9 cellular contexts compared by ENCODE assay signal in the genomic region with DNA sequence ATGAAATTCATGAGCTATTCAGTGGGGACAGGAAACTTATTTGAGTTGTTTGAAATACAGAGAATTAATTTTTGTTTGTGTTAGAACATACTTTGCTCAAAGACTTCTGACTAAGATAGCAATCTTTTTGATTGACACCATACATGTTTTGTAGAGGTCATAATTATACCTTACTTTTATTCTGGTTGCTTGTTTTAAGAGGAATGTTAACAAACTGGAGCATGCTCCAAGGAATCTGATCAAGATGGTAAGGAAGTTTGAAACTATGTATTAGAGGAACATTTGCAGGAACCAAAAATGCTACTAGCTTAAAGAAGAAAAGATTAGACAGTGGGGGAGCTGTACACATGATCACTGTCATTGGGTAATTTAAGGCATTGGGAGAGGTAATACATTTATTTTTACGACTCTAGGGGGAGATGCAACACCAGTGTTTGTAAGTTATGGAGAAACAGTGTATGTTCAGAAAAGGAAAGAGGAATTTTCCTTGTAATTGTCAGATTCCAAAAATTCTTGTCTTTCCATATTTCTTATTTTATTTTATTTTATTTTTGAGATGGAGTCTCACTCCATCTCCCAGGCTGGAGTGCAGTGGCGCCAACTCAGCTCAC. TPM values are rescaled to one million over a fixed set of nuclear protein-coding genes. Genes with fewer than 3 reads are reported as not detected.
A peak's percentile ranks its signal among the peaks of the same experiment; 100 is the strongest.
DNase-seq lines count a peak whose midpoint lies in the region; ATAC-seq, FAIRE-seq and TF ChIP-seq lines count a peak whose summit lies in the region.
"Had no signal": no experiment of that assay in that cellular context is flagged by ENCODE, and none has a peak within 500 bp of the region (broad histone marks: within the 10 kb centered on the region; RNA-seq: fewer than 3 reads in every experiment).

No MANE protein-coding gene starts in this region.

- no peak overlapping the region for H3K4ac ChIP-seq in IMR-90 (ENCODE audit: low read depth, low read length)

- H2AK5ac ChIP-seq in IMR-90 (ENCODE audit: low read depth, low read length) = no peak overlapping the region

- no peak overlapping the region for H2AFZ ChIP-seq in IMR-90 (replicated peaks; ENCODE audit: low read length, poor library complexity)
- H2AFZ ChIP-seq in astrocyte (ENCODE audit: low read depth, low read length) = no peak overlapping the region
- no peak overlapping the region for H2AFZ ChIP-seq in Karpas-422 (ENCODE audit: low read length)

- H3K36me3 ChIP-seq in IMR-90 (ENCODE audit: control insufficient read depth, insufficient read depth, low read length) = no peaks in the 10 kb centered on the region
- no peaks in the 10 kb centered on the region for H3K36me3 ChIP-seq in astrocyte (ENCODE audit: insufficient read depth, low read length)
- no peaks in the 10 kb centered on the region for H3K36me3 ChIP-seq in mucosa of descending colon (ENCODE audit: low read depth)
- H3K36me3 ChIP-seq in Karpas-422 (ENCODE audit: insufficient read depth, low read length) = no peaks in the 10 kb centered on the region

- peaks cover 4 to 24% of the 10 kb centered on the region in 2 experiments; a peak in 3 of 4 replicates for H3K79me1 ChIP-seq in IMR-90 (ENCODE audit: low read depth in 1 of 2, low read length in 2 of 2)

- H3K9ac ChIP-seq in IMR-90 (ENCODE audit: low read depth, low read length) (no peak overlapping the region), astrocyte (ENCODE audit: low read length) (no peak overlapping the region), Karpas-422 (ENCODE audit: low read length) (no peak overlapping the region)

- H2AK9ac ChIP-seq in IMR-90 (replicated peaks; ENCODE audit: low read depth, low read length, poor library complexity) = no peak overlapping the region

- H3K4me3 ChIP-seq in IMR-90 (ENCODE audit: insufficient read depth, low read depth, low read length) (no peak overlapping the region), astrocyte (ENCODE audit: insufficient read depth, low read depth, low read length) (no peak overlapping the region), mucosa of descending colon (no peak overlapping the region), Karpas-422 (ENCODE audit: low read length) (no peak overlapping the region)
- H3K4me3 ChIP-seq: lung had no signal

- H4K20me1 ChIP-seq in IMR-90 (ENCODE audit: insufficient read depth, low read length) (peaks cover 82% of the 10 kb centered on the region), astrocyte (ENCODE audit: insufficient read depth, low read length) (peaks cover 93% of the 10 kb centered on the region), Karpas-422 (ENCODE audit: insufficient read depth, low read depth, low read length) (no peaks in the 10 kb centered on the region; the same call in none of the 2 replicates)

- H3K4me1 ChIP-seq in IMR-90 (ENCODE audit: control insufficient read depth, insufficient read depth, low read length) (peaks cover 5% of the 10 kb centered on the region), astrocyte (ENCODE audit: insufficient read depth, low read length) (no peaks in the 10 kb centered on the region), mucosa of descending colon (ENCODE audit: low read depth) (peaks cover 7% of the 10 kb centered on the region), Karpas-422 (ENCODE audit: low read length) (peaks cover 61% of the 10 kb centered on the region)

- no peak overlapping the region for H4K91ac ChIP-seq in IMR-90 (ENCODE audit: insufficient read depth, low read depth, low read length)

- H2BK5ac ChIP-seq in IMR-90 (ENCODE audit: low read depth, low read length, poor library complexity, severe bottlenecking) = no peak overlapping the region

- H4K5ac ChIP-seq in IMR-90 (ENCODE audit: low read depth, low read length) = no peak overlapping the region

- in situ Hi-C loops in IMR-90 (cut with MboI; ENCODE audit: low sequenced_read_pairs) = loop anchor here (5.0 to 10.0 kb wide), 2 partner anchors 37 to 285 kb away; no protein-coding TSS in a partner anchor

- no peaks in the 10 kb centered on the region for H3K27me3 Mint-ChIP-seq in astrocyte (ENCODE audit: low read depth, unreplicated experiment)

- H3K36me3 Mint-ChIP-seq in astrocyte (ENCODE audit: low read depth, unreplicated experiment) = no peaks in the 10 kb centered on the region

- POLR2A ChIA-PET in IMR-90 (lab: Charles Lee; ENCODE audit: unreplicated experiment) = interaction anchor here (0.6 kb wide), 1 partner anchor 570 kb away, joined by 3 read pairs; no protein-coding TSS in a partner anchor

- peak; percentile 63 for TF ChIP-seq RAD21 in IMR-90 (IDR thresholded peaks at IDR 0.05; ENCODE audit: low read length)

- no peak overlapping the region for H2BK20ac ChIP-seq in IMR-90 (ENCODE audit: low read depth, low read length)

- H3K9me2 ChIP-seq in Karpas-422 (replicated peaks; ENCODE audit: insufficient read depth, low read length) = no peaks in the 10 kb centered on the region

- no peak overlapping the region for H2BK120ac ChIP-seq in IMR-90 (ENCODE audit: low read depth, low read length)

- no peak for TF ChIP-seq POLR2A in IMR-90 (IDR thresholded peaks at IDR 0.05; ENCODE audit: low read depth, low read length)

- no peak overlapping the region for H3K14ac ChIP-seq in IMR-90 (replicated peaks; ENCODE audit: low read depth, low read length)

- H3K18ac ChIP-seq in IMR-90 (ENCODE audit: low read depth, low read length) = no peak overlapping the region

- H3K4me1 Mint-ChIP-seq in astrocyte (ENCODE audit: low read depth, unreplicated experiment) = peaks cover 27% of the 10 kb centered on the region

- no peak overlapping the region for H4K8ac ChIP-seq in IMR-90 (ENCODE audit: low read depth in 2 of 2, low read length in 2 of 2)

- no peak overlapping the region for H3K4me3 Mint-ChIP-seq in astrocyte (ENCODE audit: unreplicated experiment)

- CTCF ChIA-PET in IMR-90 (lab: Yijun Ruan, JAX) = interaction anchor here (0.6 to 1.6 kb wide), 2 partner anchors 100 to 286 kb away, joined by 4 to 8 read pairs; no protein-coding TSS in a partner anchor

- H3K9me1 ChIP-seq in IMR-90 (ENCODE audit: insufficient read depth, low read length) = 0 out of 2 replicates have a peak, but pooled peaks cover 3% of the 10 kb centered on the region

- ATAC-seq in GM18861 (IDR thresholded peaks at IDR 0.05; ENCODE audit: unreplicated experiment) (peak; percentile 27), IMR-90 (ENCODE audit: low read depth) (peak; percentile 86), mucosa of descending colon (peak; percentile 22), HG03135 (IDR thresholded peaks at IDR 0.05; ENCODE audit: unreplicated experiment) (no peak)

- H3K9me3 ChIP-seq in IMR-90 (ENCODE audit: control insufficient read depth, insufficient read depth, low read length) = no peaks in the 10 kb centered on the region
- no peaks in the 10 kb centered on the region for H3K9me3 ChIP-seq in astrocyte (ENCODE audit: insufficient read depth, low read depth, low read length)
- no peaks in the 10 kb centered on the region for H3K9me3 ChIP-seq in mucosa of descending colon
- H3K9me3 ChIP-seq in Karpas-422 (ENCODE audit: low read length) = no peaks in the 10 kb centered on the region

- TF ChIP-seq CTCF in IMR-90 (conservative IDR thresholded peaks at IDR 0.05; ENCODE audit: low read depth, low read length) = peak; percentile 56
- TF ChIP-seq CTCF in astrocyte (IDR thresholded peaks at IDR 0.05; ENCODE audit: insufficient read depth, low read depth, low read length) = peak; percentile 16
- TF ChIP-seq CTCF in mucosa of descending colon (IDR thresholded peaks at IDR 0.05) = no peak

- intact Hi-C loops in IMR-90 (cut with micrococcal nuclease) = loop anchor here (2.0 to 10.0 kb wide), 5 partner anchors 33 to 405 kb away; no protein-coding TSS in a partner anchor
- intact Hi-C loops in mucosa of descending colon (cut with DNase I, micrococcal nuclease) = no loop called here

- no peak overlapping the region for H3K27ac Mint-ChIP-seq in astrocyte (ENCODE audit: unreplicated experiment)

- WGBS in IMR-90 (ENCODE audit: extremely low coverage in 2 of 2, insufficient read length in 1 of 2), 2 experiments = no CpG with 5 or more reads among the region's 2 CpGs

- BruUV-seq in IMR-90 (replicated peaks; lab: Mats Ljungman, UMichigan) = no TSS peak

- H3K79me2 ChIP-seq in astrocyte (ENCODE audit: insufficient read depth, low read length) (peaks cover 99% of the 10 kb centered on the region), Karpas-422 (ENCODE audit: low read length) (peaks cover 98% of the 10 kb centered on the region)

- no peak overlapping the region for H3K23ac ChIP-seq in IMR-90 (ENCODE audit: low read depth, low read length)

- H3K27me3 ChIP-seq in IMR-90 (ENCODE audit: control insufficient read depth, insufficient read depth, low read length) (no peaks in the 10 kb centered on the region), astrocyte (ENCODE audit: insufficient read depth, low read length) (no peaks in the 10 kb centered on the region), Karpas-422 (ENCODE audit: low read length) (no peaks in the 10 kb centered on the region)

- H3K9me3 Mint-ChIP-seq in astrocyte (ENCODE audit: unreplicated experiment) = no peaks in the 10 kb centered on the region

- H3K27ac ChIP-seq in IMR-90 (ENCODE audit: insufficient read depth, low read length) (no peak overlapping the region; the same call in 1 of the 2 replicates), astrocyte (ENCODE audit: low read depth, low read length) (no peak overlapping the region), Karpas-422 (ENCODE audit: low read length) (no peak overlapping the region)

- no peak overlapping the region for H3K56ac ChIP-seq in IMR-90 (ENCODE audit: extremely low read depth, insufficient read depth, low read length)

- peak; percentile 38 to 39 for DNase-seq in AML-193 (lab: John Stamatoyannopoulos, UW)
- DNase-seq in IMR-90 = peak; percentile 58
- DNase-seq in astrocyte (ENCODE audit: low read depth) = no peak
- no peak for DNase-seq in mucosa of descending colon
- no peak for DNase-seq in Karpas-422
- no peak for DNase-seq in LoVo (ENCODE audit: low spot score)

- no peak overlapping the region; the same call in 1 of the 2 replicates for H3K4me2 ChIP-seq in IMR-90 (ENCODE audit: low read depth, low read length)
- no peak overlapping the region for H3K4me2 ChIP-seq in astrocyte (ENCODE audit: low read length)
- no peak overlapping the region for H3K4me2 ChIP-seq in Karpas-422 (ENCODE audit: low read depth, low read length, poor library complexity, severe bottlenecking)

- dilution Hi-C loops in IMR-90 (cut with HindIII; ENCODE audit: low sequenced_read_pairs, unreplicated experiment) = no loop called here

- FAIRE-seq in astrocyte (lab: Jason Lieb, UNC) = no peak

- no peak overlapping the region for H2BK15ac ChIP-seq in IMR-90 (ENCODE audit: low read depth, low read length)

TF ChIP-seq in IMR-90, 13 proteins besides CTCF, POLR2A, EP300 and RAD21 (continues in another document):
- TF ChIP-seq SMC3 (IDR thresholded peaks at IDR 0.05; ENCODE audit: low read depth, low read length) (peak; percentile 40), CEBPB (IDR thresholded peaks at IDR 0.05; ENCODE audit: low read depth, low read length) (peak; percentile 53; the same call in 1 of the 2 replicates)

RNA-seq across cellular contexts. Expression of gene AGFG1, which starts 8.0 kb away (rescaled TPM):
- 93.6 and 126 TPM in 2 replicates for total RNA-seq in IMR-90 (2012; rRNA removed)
- polyA plus RNA-seq in IMR-90 (2012; rRNA removed) = 58.1 and 58.4 TPM in 2 replicates
- 32.7 and 34.9 TPM in 2 replicates for polyA plus RNA-seq in IMR-90 (2012; cell fraction: cytosol; rRNA removed)
- 42.7 and 106 TPM in 2 replicates for polyA plus RNA-seq in IMR-90 (2012; cell fraction: nucleus; rRNA removed; ENCODE audit: low replicate concordance)
- total RNA-seq in astrocyte = 84.1 and 87.9 TPM in 2 replicates
- 10 to 100 TPM; 69.2 to 76.3 (median 73.0) TPM for total RNA-seq in mucosa of descending colon
- total RNA-seq in Karpas-422 (2014; rRNA removed; shearing (Covaris generic); ENCODE audit: low replicate concordance) = 35.6 and 121 TPM in 2 replicates

Comparison
In these comparisons a context has a peak if more than half of its experiments do, and no peak if none do; other contexts are left out.
1. DNase-seq: peak in AML-193 (2 of 2) and IMR-90 (single experiment); none in astrocyte (single experiment), mucosa of descending colon (0 of 3), Karpas-422 (single experiment) and LoVo (single experiment).